ENCODE assay signal across 21 cellular contexts in the genomic region with DNA sequence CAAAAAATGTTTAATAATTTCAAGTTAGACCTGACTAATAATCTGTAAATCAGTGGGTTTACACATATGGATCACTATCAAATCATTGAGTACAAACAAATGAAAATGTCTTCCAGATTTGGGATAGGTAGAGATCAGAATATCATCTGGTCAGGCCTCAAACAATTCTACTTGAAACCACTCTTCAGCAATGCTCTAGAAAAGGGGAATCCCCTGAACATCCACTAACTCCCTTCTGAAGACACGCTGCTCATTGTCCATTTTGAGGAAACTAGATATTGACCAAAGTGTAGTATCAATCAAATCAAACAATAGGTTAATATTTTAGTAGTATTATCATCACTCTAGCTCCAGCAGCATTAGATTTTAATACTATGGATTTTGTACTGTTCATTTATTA. TPM values are rescaled to one million over a fixed set of nuclear protein-coding genes. Genes with fewer than 3 reads are reported as not detected.
DNase-seq lines count a peak whose midpoint lies in the region; ATAC-seq lines count a peak whose summit lies in the region.
"Had no signal": no experiment of that assay in that cellular context is flagged by ENCODE, and none has a peak within 500 bp of the region (broad histone marks: within the 10 kb centered on the region; RNA-seq: fewer than 3 reads in every experiment).

No MANE protein-coding gene starts in this region.

- intact Hi-C loops in left colon (cut with DNase I, micrococcal nuclease) = no loop called here

- no peak for DNase-seq in left colon
- DNase-seq in NCI-H524 (lab: John Stamatoyannopoulos, UW) = no peak
- no peak for DNase-seq in activated naive CD4-positive, alpha-beta T cell treated with anti-CD3 and anti-CD28 coated beads, Interleukin-2, amount 50 U/mL, for 72 hours (ENCODE audit: low spot score in 2 of 2)
- DNase-seq in EL = no peak
- DNase-seq: 8988T; ACHN; BE2C; C1 segment of cervical spinal cord; CD4-positive, alpha-beta memory T cell; CD4-positive, CD25-positive, alpha-beta regulatory T cell; CD8-positive, alpha-beta memory T cell; COR-L47; DMS 273 treated with DMSO at 0.1 percent for 48 hours; DMS153; DMS53; DMS79; DND-41; GF-D8 had no signal

- ATAC-seq in GM18868 (IDR thresholded peaks at IDR 0.05; ENCODE audit: unreplicated experiment) (peak; percentile 54), GM19351 (IDR thresholded peaks at IDR 0.05; ENCODE audit: unreplicated experiment) (peak; percentile 60), left colon (peak; percentile 26)
- no peak for ATAC-seq in activated naive CD4-positive, alpha-beta T cell treated with anti-CD3 and anti-CD28 coated beads, Interleukin-2, amount 50 U/mL, for 72 hours

- no peaks in the 10 kb centered on the region for H3K36me3 Mint-ChIP-seq in activated naive CD4-positive, alpha-beta T cell treated with anti-CD3 and anti-CD28 coated beads, Interleukin-2, amount 50 U/mL, for 72 hours
- H3K36me3 Mint-ChIP-seq: CD14-positive monocyte; CD4-positive, alpha-beta memory T cell; CD4-positive, CD25-positive, alpha-beta regulatory T cell; CD8-positive, alpha-beta memory T cell had no signal

- no peak overlapping the region for H3K27ac Mint-ChIP-seq in activated naive CD4-positive, alpha-beta T cell treated with anti-CD3 and anti-CD28 coated beads, Interleukin-2, amount 50 U/mL, for 72 hours
- H3K27ac Mint-ChIP-seq: CD14-positive monocyte; CD4-positive, alpha-beta memory T cell; CD4-positive, CD25-positive, alpha-beta regulatory T cell; CD8-positive, alpha-beta memory T cell had no signal

- no peaks in the 10 kb centered on the region for H3K9me3 Mint-ChIP-seq in activated naive CD4-positive, alpha-beta T cell treated with anti-CD3 and anti-CD28 coated beads, Interleukin-2, amount 50 U/mL, for 72 hours
- H3K9me3 Mint-ChIP-seq: CD4-positive, CD25-positive, alpha-beta regulatory T cell; CD8-positive, alpha-beta memory T cell had no signal

RNA-seq across cellular contexts. Expression of a gene that starts 46.3 kb away (rescaled TPM):
- total RNA-seq in left colon = under 1 TPM in 1 of 2 donors, not detected in 1; 0.47 TPM
- total RNA-seq in activated naive CD4-positive, alpha-beta T cell treated with anti-CD3 and anti-CD28 coated beads, Interleukin-2, amount 50 U/mL, for 72 hours = not detected
- total RNA-seq: CD4-positive, alpha-beta memory T cell; CD4-positive, CD25-positive, alpha-beta regulatory T cell; CD8-positive, alpha-beta memory T cell had no signal

RNA-seq across cellular contexts. Expression of a gene that starts 53.2 kb away (rescaled TPM):
- total RNA-seq in left colon = 100 to 1,000 TPM; 294 to 331 TPM
- 1 to 10 TPM; 2.4 to 3.2 TPM for total RNA-seq in activated naive CD4-positive, alpha-beta T cell treated with anti-CD3 and anti-CD28 coated beads, Interleukin-2, amount 50 U/mL, for 72 hours

Comparison
In these comparisons a context has a peak if more than half of its experiments do, and no peak if none do; other contexts are left out.
1. ATAC-seq: peak in GM18868 (single experiment), GM19351 (single experiment) and left colon (single experiment); none in activated naive CD4-positive, alpha-beta T cell treated with anti-CD3 and anti-CD28 coated beads, Interleukin-2, amount 50 U/mL, for 72 hours (0 of 2).
2. RNA of a gene that starts 53.2 kb away (total RNA-seq): 294 to 331 TPM in left colon; 2.4 to 3.2 TPM in activated naive CD4-positive, alpha-beta T cell treated with anti-CD3 and anti-CD28 coated beads, Interleukin-2, amount 50 U/mL, for 72 hours; every median in the first group is over 10 times any median in the second.